Comparison of ENCODE assay signal across 33 cellular contexts in the genomic region with DNA sequence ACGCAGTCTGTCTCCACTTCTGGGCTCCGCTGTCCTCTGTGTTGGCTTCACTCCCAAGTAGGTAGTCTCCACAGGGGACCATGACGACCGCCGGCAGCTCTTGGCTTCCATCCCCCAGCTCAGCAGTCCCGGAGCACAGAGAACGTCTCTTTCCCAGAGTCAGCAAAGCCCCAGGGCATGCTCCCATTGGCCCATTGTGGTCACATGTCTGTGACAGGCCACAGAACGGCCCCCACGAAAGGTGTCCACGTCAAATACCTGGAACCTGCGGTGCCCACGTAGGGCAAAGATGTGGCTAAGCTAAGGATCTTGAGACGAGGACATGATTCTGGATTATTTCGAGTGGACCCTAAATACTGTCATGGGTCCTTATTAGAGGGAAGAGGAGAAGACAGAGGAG.
"Had no signal": no experiment of that assay in that cellular context is flagged by ENCODE, and none has a peak within 500 bp of the region (broad histone marks: within the 10 kb centered on the region; RNA-seq: fewer than 3 reads in every experiment).

No MANE protein-coding gene starts in this region.

- ATAC-seq: activated CD8-positive, alpha-beta T cell treated with anti-CD3 and anti-CD28 coated beads for 36 hours; activated naive CD4-positive, alpha-beta T cell treated with anti-CD3 and anti-CD28 coated beads, Interleukin-2, amount 50 U/mL, for 72 hours; activated T-cell treated with anti-CD3 and anti-CD28 coated beads, Interleukin-2, amount 50 U/mL, for 4 hours; activated T-cell treated with anti-CD3 and anti-CD28 coated beads, Interleukin-2, amount 50 U/mL, for 72 hours; activated T-helper 17 cell treated with anti-CD3 and anti-CD28 coated beads, Interleukin-2, amount 50 U/mL, for 72 hours; body of pancreas had no signal

- H3K27ac ChIP-seq: adrenal gland, body of pancreas, brain microvascular endothelial cell, breast epithelium, VCaP had no signal

- H3K9me3 ChIP-seq: adrenal gland, body of pancreas, breast epithelium had no signal

- H3K4me3 ChIP-seq: adrenal gland, body of pancreas, breast epithelium had no signal

- H3K27me3 ChIP-seq: adrenal gland, body of pancreas, brain microvascular endothelial cell had no signal

- H3K4me1 ChIP-seq: adrenal gland, body of pancreas, breast epithelium had no signal

- FAIRE-seq: astrocyte, TTC549 had no signal

- DNase-seq: activated B cell treated with CpG ODN at 0.5 μM for 24 hours; activated CD4-positive, alpha-beta memory T cell treated with anti-CD3 and anti-CD28 coated beads for 36 hours; activated CD4-positive, alpha-beta T cell treated with anti-CD3 and anti-CD28 coated beads for 4 hours; activated CD4-positive, alpha-beta T cell treated with anti-CD3 and anti-CD28 coated beads, Interleukin-2, amount 10 ng/mL, durations not matched to agents 24 days and 14 days; activated CD4-positive, alpha-beta T cell treated with anti-CD3 and anti-CD28 coated beads, Interleukin-2, amount 50 U/mL, for 1 hour; activated CD4-positive, alpha-beta T cell treated with anti-CD3 and anti-CD28 coated beads, Interleukin-2, amount 50 U/mL, for 4 hours; activated CD4-positive, CD25-positive, alpha-beta regulatory T cell treated with anti-CD3 and anti-CD28 coated beads, Interleukin-2, amount 50 U/mL, for 72 hours; activated CD8-positive, alpha-beta memory T cell treated with anti-CD3 and anti-CD28 coated beads, Interleukin-2, amount 50 U/mL, for 4 hours; activated CD8-positive, alpha-beta T cell treated with anti-CD3 and anti-CD28 coated beads for 36 hours; activated effector memory CD4-positive, alpha-beta T cell treated with anti-CD3 and anti-CD28 coated beads, Interleukin-2, amount 50 U/mL, for 16 hours; activated gamma-delta T cell treated with Interleukin-2 at 50 U/mL for 16 hours; activated naive CD4-positive, alpha-beta T cell; activated naive CD4-positive, alpha-beta T cell treated with anti-CD3 and anti-CD28 coated beads for 36 hours; activated naive CD4-positive, alpha-beta T cell treated with anti-CD3 and anti-CD28 coated beads, Interleukin-2, amount 50 U/mL, for 16 hours; activated naive CD8-positive, alpha-beta T cell treated with anti-CD3 and anti-CD28 coated beads for 36 hours; activated T-cell treated with anti-CD3 and anti-CD28 coated beads for 4 hours; activated T-cell treated with anti-CD3 and anti-CD28 coated beads, Interleukin-2, amount 50 U/mL, for 1 hour; activated T-cell treated with anti-CD3 and anti-CD28 coated beads, Interleukin-2, amount 50 U/mL, for 4 hours; activated T-cell treated with anti-CD3 and anti-CD28 coated beads, Interleukin-2, amount 50 U/mL, for 72 hours; adrenal gland; amniotic stem cell; aorta; body of pancreas; brain microvascular endothelial cell; central memory CD4-positive, alpha-beta T cell; T-helper 2 cell; T-helper 9 cell had no signal

- H3K36me3 ChIP-seq: adrenal gland, brain microvascular endothelial cell, breast epithelium had no signal
